ENCODE assay signal across 8 cellular contexts in genomic region chr19:19406878-19407639, GRCh38. TPM values are rescaled to one million over a fixed set of nuclear protein-coding genes. Genes with fewer than 3 reads are reported as not detected.
DNase-seq lines count a peak whose midpoint lies in the region; ATAC-seq, FAIRE-seq and TF ChIP-seq lines count a peak whose summit lies in the region.

No MANE protein-coding gene starts in this region.

- H3K27me3 ChIP-seq in Caco-2 (replicated peaks; ENCODE audit: control insufficient read depth, insufficient read depth, low read length), result no peaks in the 10 kb centered on the region
- no peaks in the 10 kb centered on the region for H3K27me3 ChIP-seq in H9 (ENCODE audit: insufficient read depth, low read length)
- H3K27me3 ChIP-seq in SJCRH30, result no peaks in the 10 kb centered on the region
- H3K27me3 ChIP-seq in astrocyte (ENCODE audit: insufficient read depth, low read length), result no peaks in the 10 kb centered on the region

- no peak overlapping the region for H3K18ac ChIP-seq in H9 (ENCODE audit: insufficient read length, low read depth, low read length)

- H3K79me2 ChIP-seq in H9 (ENCODE audit: insufficient read depth, low read length), result peaks cover 47% of the 10 kb centered on the region
- peaks cover 61% of the 10 kb centered on the region for H3K79me2 ChIP-seq in astrocyte (ENCODE audit: insufficient read depth, low read length)

- no peak overlapping the region for H4K8ac ChIP-seq in H9 (replicated peaks; ENCODE audit: insufficient read length, low read depth, low read length)

- H3K23ac ChIP-seq in H9 (ENCODE audit: insufficient read length, low read depth, low read length), result no peak overlapping the region

- no peak overlapping the region for H2BK120ac ChIP-seq in H9 (ENCODE audit: low read depth, low read length, poor library complexity, severe bottlenecking)

- peaks cover 34% of the 10 kb centered on the region for H3K36me3 Mint-ChIP-seq in Caco-2 (ENCODE audit: insufficient read depth, unreplicated experiment)
- peaks cover 4 to 7% (median 5%) of the 10 kb centered on the region in 3 experiments; a peak in 6 of 7 replicates for H3K36me3 Mint-ChIP-seq in H9 (ENCODE audit: insufficient read depth in 1 of 3, low read depth in 3 of 3)
- peaks cover 4% of the 10 kb centered on the region for H3K36me3 Mint-ChIP-seq in astrocyte (ENCODE audit: low read depth, unreplicated experiment)

- H3K9me3 ChIP-seq in Caco-2 (no peaks in the 10 kb centered on the region), H9 (ENCODE audit: control insufficient read depth, low read depth, low read length) (no peaks in the 10 kb centered on the region), SJCRH30 (replicated peaks) (no peaks in the 10 kb centered on the region), astrocyte (ENCODE audit: insufficient read depth, low read depth, low read length) (no peaks in the 10 kb centered on the region)

- POLR2A ChIA-PET in Caco-2 (lab: Charles Lee), result no interaction called here

- no peak overlapping the region for H2AK5ac ChIP-seq in H9 (ENCODE audit: insufficient read length, low read length)

- WGBS in H9 (ENCODE audit: extremely low coverage, insufficient read length, low lambda C conversion rate), result no CpG with 5 or more reads among the region's 12 CpGs

- TF ChIP-seq CTCF in Caco-2 (IDR thresholded peaks at IDR 0.05; ENCODE audit: insufficient read depth in 1 of 2, low read depth in 1 of 2, low read length in 1 of 2, severe bottlenecking in 1 of 2, unreplicated experiment in 1 of 2), result peak in 1 of 2 experiments; percentile 43
- no peak for TF ChIP-seq CTCF in H9 (conservative IDR thresholded peaks at IDR 0.05)
- peak; percentile 39 for TF ChIP-seq CTCF in astrocyte (IDR thresholded peaks at IDR 0.05; ENCODE audit: insufficient read depth, low read depth, low read length)

- H3K4me2 ChIP-seq in H9 (ENCODE audit: insufficient read depth, insufficient read length, low read length) (peak overlapping the region; percentile 97), astrocyte (ENCODE audit: low read length) (peak overlapping the region; percentile 91)

- H2BK5ac ChIP-seq in H9 (ENCODE audit: insufficient read length, low read length), result no peak overlapping the region

- H3K36me3 ChIP-seq in Caco-2 (ENCODE audit: control insufficient read depth, insufficient read depth, low read length) (peaks cover 1% of the 10 kb centered on the region; the same call in 1 of the 2 replicates), SJCRH30 (peaks cover 20% of the 10 kb centered on the region; the same call in 1 of the 2 replicates), astrocyte (ENCODE audit: insufficient read depth, low read length) (no peaks in the 10 kb centered on the region)

- H3K27ac ChIP-seq in H9 (ENCODE audit: insufficient read length, low read depth, low read length) (no peak overlapping the region), SJCRH30 (peak overlapping the region; percentile 74; the same call in 1 of the 2 replicates), astrocyte (ENCODE audit: low read depth, low read length) (peak overlapping the region; percentile 76)

- H3K4ac ChIP-seq in H9 (ENCODE audit: low read depth, low read length), result no peak overlapping the region

- peak; percentile 54 to 58 for DNase-seq in Caco-2
- no peak for DNase-seq in H9
- DNase-seq in SJCRH30, result peak in 1 of 2 experiments; percentile 40
- peak; percentile 43 for DNase-seq in astrocyte (ENCODE audit: low read depth)
- peak; percentile 65 for DNase-seq in inferior parietal cortex (ENCODE audit: extremely low spot score)
- peak; percentile 73 for DNase-seq in stimulated activated CD4-positive, alpha-beta T cell treated with anti-CD3 and anti-CD28 coated beads, Interleukin-15, amount 100 ng/mL, for 24 hours

- CTCF ChIA-PET in Caco-2 (lab: Charles Lee), result interaction anchor here (2.3 kb wide), 1 partner anchor 22 kb away, joined by 6 read pairs; no protein-coding TSS in a partner anchor

- H3K14ac ChIP-seq in H9 (ENCODE audit: insufficient read depth, low read length), result no peak overlapping the region

- no peak for FAIRE-seq in astrocyte (lab: Jason Lieb, UNC)

- no peak overlapping the region for H3K56ac ChIP-seq in H9 (ENCODE audit: insufficient read length, low read depth, low read length)

- peaks cover 10% of the 10 kb centered on the region for H3K79me1 ChIP-seq in H9 (ENCODE audit: insufficient read depth, low read depth, low read length, poor library complexity, severe bottlenecking)

- H3K4me1 ChIP-seq in Caco-2 (peaks cover 34% of the 10 kb centered on the region), H9 (ENCODE audit: insufficient read depth, low read length) (peaks cover 10% of the 10 kb centered on the region; the same call in 1 of the 2 replicates), SJCRH30 (peaks cover 14% of the 10 kb centered on the region), astrocyte (ENCODE audit: insufficient read depth, low read length) (peaks cover 28% of the 10 kb centered on the region)

- H3K23me2 ChIP-seq in H9 (ENCODE audit: insufficient read length, low read depth, low read length, poor library complexity, severe bottlenecking), result peaks cover 12% of the 10 kb centered on the region

- H2BK20ac ChIP-seq in H9 (ENCODE audit: low read depth, low read length, poor library complexity, severe bottlenecking), result no peak overlapping the region

- peaks cover 3% of the 10 kb centered on the region for H4K20me1 ChIP-seq in H9 (ENCODE audit: control insufficient read depth, insufficient read depth, insufficient read length)
- peaks cover 60% of the 10 kb centered on the region for H4K20me1 ChIP-seq in astrocyte (ENCODE audit: insufficient read depth, low read length)

- no peak overlapping the region for H4K5ac ChIP-seq in H9 (ENCODE audit: insufficient read length, low read depth, low read length)

- H2BK12ac ChIP-seq in H9 (ENCODE audit: insufficient read length, low read depth, low read length), result no peak overlapping the region

- H3T11ph ChIP-seq in H9 (ENCODE audit: low read length), result no peak overlapping the region

- no peak overlapping the region for H2BK15ac ChIP-seq in H9 (ENCODE audit: low read depth, low read length)

- no peak overlapping the region for H2AFZ ChIP-seq in H9 (ENCODE audit: low read length)
- no peak overlapping the region for H2AFZ ChIP-seq in astrocyte (ENCODE audit: low read depth, low read length)

- H3K4me3 Mint-ChIP-seq in Caco-2 (ENCODE audit: unreplicated experiment), result peak overlapping the region; percentile 95
- peak overlapping the region; percentile 93 to 98 for H3K4me3 Mint-ChIP-seq in H9
- peak overlapping the region; percentile 99 for H3K4me3 Mint-ChIP-seq in astrocyte (ENCODE audit: unreplicated experiment)

- H3K27ac Mint-ChIP-seq in Caco-2 (ENCODE audit: unreplicated experiment), result peak overlapping the region; percentile 87
- H3K27ac Mint-ChIP-seq in H9, result peak overlapping the region in 2 of 3 experiments; percentile 72 to 86; a peak in 4 of 7 replicates
- H3K27ac Mint-ChIP-seq in astrocyte (ENCODE audit: unreplicated experiment), result peak overlapping the region; percentile 96

- peak overlapping the region; percentile 89 for H3K4me3 ChIP-seq in Caco-2 (ENCODE audit: low read depth, low read length)
- H3K4me3 ChIP-seq in SJCRH30, result peak overlapping the region; percentile 95
- peak overlapping the region; percentile 80 for H3K4me3 ChIP-seq in astrocyte (ENCODE audit: insufficient read depth, low read depth, low read length)

- TF ChIP-seq POLR2A in GM18505 (IDR thresholded peaks at IDR 0.05; ENCODE audit: borderline replicate concordance, extremely low read depth, insufficient read depth, insufficient read length), result no peak

- H3K4me1 Mint-ChIP-seq in Caco-2 (ENCODE audit: low read depth, unreplicated experiment), result peaks cover 24% of the 10 kb centered on the region
- peaks cover 53% of the 10 kb centered on the region in 2 experiments for H3K4me1 Mint-ChIP-seq in H9
- H3K4me1 Mint-ChIP-seq in astrocyte (ENCODE audit: low read depth, unreplicated experiment), result peaks cover 61% of the 10 kb centered on the region

- no peak overlapping the region for H4K91ac ChIP-seq in H9 (ENCODE audit: insufficient read length, low read depth, low read length)

- no peaks in the 10 kb centered on the region for H3K27me3 Mint-ChIP-seq in Caco-2 (ENCODE audit: insufficient read depth, unreplicated experiment)
- H3K27me3 Mint-ChIP-seq in H9 (ENCODE audit: low read depth), result no peaks in the 10 kb centered on the region
- H3K27me3 Mint-ChIP-seq in astrocyte (ENCODE audit: low read depth, unreplicated experiment), result no peaks in the 10 kb centered on the region

- TSS peak; percentile 21 for BruUV-seq in Caco-2 (replicated peaks; lab: Mats Ljungman, UMichigan)

- H3K9ac ChIP-seq in H9 (ENCODE audit: extremely low read depth, insufficient read length, low read length), result peak overlapping the region; percentile 72
- H3K9ac ChIP-seq in astrocyte (ENCODE audit: low read length), result peak overlapping the region; percentile 92

- no peak for ATAC-seq in GM21360 (IDR thresholded peaks at IDR 0.05; ENCODE audit: unreplicated experiment)
- no peak for ATAC-seq in GM18505 (IDR thresholded peaks at IDR 0.05; ENCODE audit: unreplicated experiment)

- intact Hi-C loops in Caco-2 (cut with micrococcal nuclease; ENCODE audit: unreplicated experiment), result loop anchor here (1.0 kb wide), 1 partner anchor 40 kb away; no protein-coding TSS in a partner anchor

- H3K9me3 Mint-ChIP-seq in Caco-2 (ENCODE audit: unreplicated experiment) (no peaks in the 10 kb centered on the region), H9 (no peaks in the 10 kb centered on the region; a peak in 1 of 5 replicates), astrocyte (ENCODE audit: unreplicated experiment) (no peaks in the 10 kb centered on the region)

RNA-seq across cellular contexts. Expression of gene GATAD2A, which starts 1.6 kb away (rescaled TPM):
- total RNA-seq in Caco-2 (2022) (118 and 126 TPM in 2 replicates), H9 (2021) (189 and 198 TPM in 2 replicates), astrocyte (143 and 163 TPM in 2 replicates)
- total RNA-seq in SJCRH30 (2014; rRNA removed; shearing (Covaris generic)), result 99.6 and 101 TPM in 2 replicates
